ENCODE assay signal across 1 cellular context in the genomic region with DNA sequence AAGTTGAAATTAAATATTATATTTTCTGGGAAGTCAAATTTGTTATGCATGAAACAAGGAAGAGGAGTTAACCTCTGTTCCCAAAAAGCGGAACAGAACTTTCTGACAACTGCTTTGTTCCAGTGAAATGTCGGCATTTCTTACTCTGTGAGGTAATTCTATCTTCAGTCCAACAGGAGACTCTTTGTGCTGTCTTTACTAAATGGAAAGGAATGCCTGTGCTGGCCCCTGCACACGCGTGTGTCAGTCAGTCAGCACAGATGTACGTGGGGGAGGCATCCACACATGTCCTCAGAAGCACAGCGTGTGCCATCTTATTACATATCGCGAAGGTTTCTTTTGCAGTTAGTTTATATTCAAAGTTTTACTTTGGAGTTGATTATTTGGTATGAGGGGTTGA.
TF ChIP-seq lines count a peak whose summit lies in the region.

No MANE protein-coding gene starts in this region.

TF ChIP-seq in HepG2, 621 proteins besides CTCF, POLR2A, EP300 and RAD21 (continued from another document and continues in another):
- TF ChIP-seq, protein P1, sequence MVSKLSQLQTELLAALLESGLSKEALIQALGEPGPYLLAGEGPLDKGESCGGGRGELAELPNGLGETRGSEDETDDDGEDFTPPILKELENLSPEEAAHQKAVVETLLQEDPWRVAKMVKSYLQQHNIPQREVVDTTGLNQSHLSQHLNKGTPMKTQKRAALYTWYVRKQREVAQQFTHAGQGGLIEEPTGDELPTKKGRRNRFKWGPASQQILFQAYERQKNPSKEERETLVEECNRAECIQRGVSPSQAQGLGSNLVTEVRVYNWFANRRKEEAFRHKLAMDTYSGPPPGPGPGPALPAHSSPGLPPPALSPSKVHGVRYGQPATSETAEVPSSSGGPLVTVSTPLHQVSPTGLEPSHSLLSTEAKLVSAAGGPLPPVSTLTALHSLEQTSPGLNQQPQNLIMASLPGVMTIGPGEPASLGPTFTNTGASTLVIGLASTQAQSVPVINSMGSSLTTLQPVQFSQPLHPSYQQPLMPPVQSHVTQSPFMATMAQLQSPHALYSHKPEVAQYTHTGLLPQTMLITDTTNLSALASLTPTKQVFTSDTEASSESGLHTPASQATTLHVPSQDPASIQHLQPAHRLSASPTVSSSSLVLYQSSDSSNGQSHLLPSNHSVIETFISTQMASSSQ (IDR thresholded peaks at IDR 0.05; ENCODE audit: low read depth) = no peak
- TF ChIP-seq, protein P1 (CRISPR knock-in tag; IDR thresholded peaks at IDR 0.05; ENCODE audit: borderline replicate concordance) = no peak
- TF ChIP-seq, protein P2, sequence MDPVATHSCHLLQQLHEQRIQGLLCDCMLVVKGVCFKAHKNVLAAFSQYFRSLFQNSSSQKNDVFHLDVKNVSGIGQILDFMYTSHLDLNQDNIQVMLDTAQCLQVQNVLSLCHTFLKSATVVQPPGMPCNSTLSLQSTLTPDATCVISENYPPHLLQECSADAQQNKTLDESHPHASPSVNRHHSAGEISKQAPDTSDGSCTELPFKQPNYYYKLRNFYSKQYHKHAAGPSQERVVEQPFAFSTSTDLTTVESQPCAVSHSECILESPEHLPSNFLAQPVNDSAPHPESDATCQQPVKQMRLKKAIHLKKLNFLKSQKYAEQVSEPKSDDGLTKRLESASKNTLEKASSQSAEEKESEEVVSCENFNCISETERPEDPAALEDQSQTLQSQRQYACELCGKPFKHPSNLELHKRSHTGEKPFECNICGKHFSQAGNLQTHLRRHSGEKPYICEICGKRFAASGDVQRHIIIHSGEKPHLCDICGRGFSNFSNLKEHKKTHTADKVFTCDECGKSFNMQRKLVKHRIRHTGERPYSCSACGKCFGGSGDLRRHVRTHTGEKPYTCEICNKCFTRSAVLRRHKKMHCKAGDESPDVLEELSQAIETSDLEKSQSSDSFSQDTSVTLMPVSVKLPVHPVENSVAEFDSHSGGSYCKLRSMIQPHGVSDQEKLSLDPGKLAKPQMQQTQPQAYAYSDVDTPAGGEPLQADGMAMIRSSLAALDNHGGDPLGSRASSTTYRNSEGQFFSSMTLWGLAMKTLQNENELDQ (CRISPR knock-in tag; IDR thresholded peaks at IDR 0.05; ENCODE audit: borderline replicate concordance) = no peak
- TF ChIP-seq THAP11 (CRISPR knock-in tag; IDR thresholded peaks at IDR 0.05) (no peak), NCOA5 (CRISPR knock-in tag; IDR thresholded peaks at IDR 0.05) (no peak), ZNF557 (CRISPR knock-in tag; IDR thresholded peaks at IDR 0.05) (no peak), ZNF678 (CRISPR knock-in tag; IDR thresholded peaks at IDR 0.05) (no peak), RBM22 (optimal IDR thresholded peaks at IDR 0.05; ENCODE audit: low read length) (peak; percentile 37), ZNF543 (CRISPR knock-in tag; IDR thresholded peaks at IDR 0.05) (no peak), ATF1 (CRISPR knock-in tag; IDR thresholded peaks at IDR 0.05) (no peak), ZSCAN21 (CRISPR knock-in tag; IDR thresholded peaks at IDR 0.05; ENCODE audit: borderline replicate concordance) (no peak), ZNF839 (CRISPR knock-in tag; IDR thresholded peaks at IDR 0.05; ENCODE audit: borderline replicate concordance) (no peak), FOXJ3 (CRISPR knock-in tag; IDR thresholded peaks at IDR 0.05; ENCODE audit: borderline replicate concordance) (no peak), ZFP90 (CRISPR knock-in tag; IDR thresholded peaks at IDR 0.05; ENCODE audit: borderline replicate concordance) (no peak), MAFK (conservative IDR thresholded peaks at IDR 0.05 in 1 of 2, IDR thresholded peaks at IDR 0.05 in 1 of 2; ENCODE audit: low read length in 2 of 2) (no peak), ERF (CRISPR knock-in tag; IDR thresholded peaks at IDR 0.05) (no peak), NCOA2 (CRISPR knock-in tag; IDR thresholded peaks at IDR 0.05) (no peak), NKX3-1 (CRISPR knock-in tag; IDR thresholded peaks at IDR 0.05) (no peak), ATM (IDR thresholded peaks at IDR 0.05; ENCODE audit: borderline replicate concordance) (no peak), ZNF354B (CRISPR knock-in tag; IDR thresholded peaks at IDR 0.05) (no peak), SCMH1 (CRISPR knock-in tag; IDR thresholded peaks at IDR 0.05; ENCODE audit: borderline replicate concordance) (no peak), ZNF232 (CRISPR knock-in tag; IDR thresholded peaks at IDR 0.05; ENCODE audit: borderline replicate concordance) (no peak), NCOR1 (IDR thresholded peaks at IDR 0.05; ENCODE audit: borderline replicate concordance, low read length) (no peak), FOSL1 (CRISPR knock-in tag; IDR thresholded peaks at IDR 0.05; ENCODE audit: borderline replicate concordance) (no peak), HNRNPLL (IDR thresholded peaks at IDR 0.05; ENCODE audit: low read depth, low read length, poor library complexity, severe bottlenecking) (no peak), TSC22D2 (CRISPR knock-in tag; IDR thresholded peaks at IDR 0.05; ENCODE audit: borderline replicate concordance) (no peak), ZNF709 (CRISPR knock-in tag; IDR thresholded peaks at IDR 0.05) (no peak), ZNF451 (CRISPR knock-in tag; IDR thresholded peaks at IDR 0.05) (no peak), ZNF792 (CRISPR knock-in tag; IDR thresholded peaks at IDR 0.05) (no peak), ATRX (CRISPR knock-in tag; IDR thresholded peaks at IDR 0.05; ENCODE audit: borderline replicate concordance) (no peak), ZNF781 (CRISPR knock-in tag; IDR thresholded peaks at IDR 0.05; ENCODE audit: borderline replicate concordance, not compliant biosample characterization) (no peak), CREM (IDR thresholded peaks at IDR 0.05) (no peak; the same call in 1 of the 2 replicates), CREM (CRISPR knock-in tag; IDR thresholded peaks at IDR 0.05) (no peak), HOXA3 (CRISPR knock-in tag; IDR thresholded peaks at IDR 0.05) (peak; percentile 20; the same call in 1 of the 2 replicates), ZBTB38 (CRISPR knock-in tag; IDR thresholded peaks at IDR 0.05) (peak; percentile 83), ZNF83 (CRISPR knock-in tag; IDR thresholded peaks at IDR 0.05; ENCODE audit: borderline replicate concordance) (no peak), ZNF782 (CRISPR knock-in tag; IDR thresholded peaks at IDR 0.05; ENCODE audit: borderline replicate concordance) (no peak), FIP1L1 (IDR thresholded peaks at IDR 0.05; ENCODE audit: borderline replicate concordance, insufficient read depth, low read depth, low read length) (no peak), SOX13 (IDR thresholded peaks at IDR 0.05) (no peak), SOX13 (CRISPR knock-in tag; conservative IDR thresholded peaks at IDR 0.05 in 1 of 2, IDR thresholded peaks at IDR 0.05 in 1 of 2) (peak in 1 of 2 experiments; percentile 30; a peak in 1 of 4 replicates), FLYWCH1 (CRISPR knock-in tag; IDR thresholded peaks at IDR 0.05) (no peak), GATAD2A (CRISPR knock-in tag; IDR thresholded peaks at IDR 0.05) (peak; percentile 31; the same call in 1 of the 2 replicates), XBP1 (CRISPR knock-in tag; IDR thresholded peaks at IDR 0.05) (no peak), NCOA1 (CRISPR knock-in tag; IDR thresholded peaks at IDR 0.05) (no peak), MXI1 (IDR thresholded peaks at IDR 0.05; ENCODE audit: borderline replicate concordance, low read depth, low read length) (0 out of 3 replicates have a peak, but pooled peaks have one; percentile 21), PHF20 (CRISPR knock-in tag; IDR thresholded peaks at IDR 0.05) (no peak), MAFF (IDR thresholded peaks at IDR 0.05; ENCODE audit: low read depth, low read length) (no peak), PLRG1 (conservative IDR thresholded peaks at IDR 0.05) (no peak), SIX4 (CRISPR knock-in tag; IDR thresholded peaks at IDR 0.05) (no peak), ZNF703 (CRISPR knock-in tag; IDR thresholded peaks at IDR 0.05; ENCODE audit: borderline replicate concordance) (no peak), SRSF4 (IDR thresholded peaks at IDR 0.05; ENCODE audit: low read depth, low read length, poor library complexity, severe bottlenecking) (no peak)
- TF ChIP-seq, protein P3, sequence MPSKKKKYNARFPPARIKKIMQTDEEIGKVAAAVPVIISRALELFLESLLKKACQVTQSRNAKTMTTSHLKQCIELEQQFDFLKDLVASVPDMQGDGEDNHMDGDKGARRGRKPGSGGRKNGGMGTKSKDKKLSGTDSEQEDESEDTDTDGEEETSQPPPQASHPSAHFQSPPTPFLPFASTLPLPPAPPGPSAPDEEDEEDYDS (CRISPR knock-in tag; IDR thresholded peaks at IDR 0.05) = no peak
- TF ChIP-seq, protein P4, sequence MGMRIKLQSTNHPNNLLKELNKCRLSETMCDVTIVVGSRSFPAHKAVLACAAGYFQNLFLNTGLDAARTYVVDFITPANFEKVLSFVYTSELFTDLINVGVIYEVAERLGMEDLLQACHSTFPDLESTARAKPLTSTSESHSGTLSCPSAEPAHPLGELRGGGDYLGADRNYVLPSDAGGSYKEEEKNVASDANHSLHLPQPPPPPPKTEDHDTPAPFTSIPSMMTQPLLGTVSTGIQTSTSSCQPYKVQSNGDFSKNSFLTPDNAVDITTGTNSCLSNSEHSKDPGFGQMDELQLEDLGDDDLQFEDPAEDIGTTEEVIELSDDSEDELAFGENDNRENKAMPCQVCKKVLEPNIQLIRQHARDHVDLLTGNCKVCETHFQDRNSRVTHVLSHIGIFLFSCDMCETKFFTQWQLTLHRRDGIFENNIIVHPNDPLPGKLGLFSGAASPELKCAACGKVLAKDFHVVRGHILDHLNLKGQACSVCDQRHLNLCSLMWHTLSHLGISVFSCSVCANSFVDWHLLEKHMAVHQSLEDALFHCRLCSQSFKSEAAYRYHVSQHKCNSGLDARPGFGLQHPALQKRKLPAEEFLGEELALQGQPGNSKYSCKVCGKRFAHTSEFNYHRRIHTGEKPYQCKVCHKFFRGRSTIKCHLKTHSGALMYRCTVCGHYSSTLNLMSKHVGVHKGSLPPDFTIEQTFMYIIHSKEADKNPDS (CRISPR knock-in tag; IDR thresholded peaks at IDR 0.05) = no peak
- TF ChIP-seq, protein P5, sequence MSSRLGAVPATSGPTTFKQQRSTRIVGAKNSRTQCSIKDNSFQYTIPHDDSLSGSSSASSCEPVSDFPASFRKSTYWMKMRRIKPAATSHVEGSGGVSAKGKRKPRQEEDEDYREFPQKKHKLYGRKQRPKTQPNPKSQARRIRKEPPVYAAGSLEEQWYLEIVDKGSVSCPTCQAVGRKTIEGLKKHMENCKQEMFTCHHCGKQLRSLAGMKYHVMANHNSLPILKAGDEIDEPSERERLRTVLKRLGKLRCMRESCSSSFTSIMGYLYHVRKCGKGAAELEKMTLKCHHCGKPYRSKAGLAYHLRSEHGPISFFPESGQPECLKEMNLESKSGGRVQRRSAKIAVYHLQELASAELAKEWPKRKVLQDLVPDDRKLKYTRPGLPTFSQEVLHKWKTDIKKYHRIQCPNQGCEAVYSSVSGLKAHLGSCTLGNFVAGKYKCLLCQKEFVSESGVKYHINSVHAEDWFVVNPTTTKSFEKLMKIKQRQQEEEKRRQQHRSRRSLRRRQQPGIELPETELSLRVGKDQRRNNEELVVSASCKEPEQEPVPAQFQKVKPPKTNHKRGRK (CRISPR knock-in tag; IDR thresholded peaks at IDR 0.05) = no peak
- TF ChIP-seq, protein P6, sequence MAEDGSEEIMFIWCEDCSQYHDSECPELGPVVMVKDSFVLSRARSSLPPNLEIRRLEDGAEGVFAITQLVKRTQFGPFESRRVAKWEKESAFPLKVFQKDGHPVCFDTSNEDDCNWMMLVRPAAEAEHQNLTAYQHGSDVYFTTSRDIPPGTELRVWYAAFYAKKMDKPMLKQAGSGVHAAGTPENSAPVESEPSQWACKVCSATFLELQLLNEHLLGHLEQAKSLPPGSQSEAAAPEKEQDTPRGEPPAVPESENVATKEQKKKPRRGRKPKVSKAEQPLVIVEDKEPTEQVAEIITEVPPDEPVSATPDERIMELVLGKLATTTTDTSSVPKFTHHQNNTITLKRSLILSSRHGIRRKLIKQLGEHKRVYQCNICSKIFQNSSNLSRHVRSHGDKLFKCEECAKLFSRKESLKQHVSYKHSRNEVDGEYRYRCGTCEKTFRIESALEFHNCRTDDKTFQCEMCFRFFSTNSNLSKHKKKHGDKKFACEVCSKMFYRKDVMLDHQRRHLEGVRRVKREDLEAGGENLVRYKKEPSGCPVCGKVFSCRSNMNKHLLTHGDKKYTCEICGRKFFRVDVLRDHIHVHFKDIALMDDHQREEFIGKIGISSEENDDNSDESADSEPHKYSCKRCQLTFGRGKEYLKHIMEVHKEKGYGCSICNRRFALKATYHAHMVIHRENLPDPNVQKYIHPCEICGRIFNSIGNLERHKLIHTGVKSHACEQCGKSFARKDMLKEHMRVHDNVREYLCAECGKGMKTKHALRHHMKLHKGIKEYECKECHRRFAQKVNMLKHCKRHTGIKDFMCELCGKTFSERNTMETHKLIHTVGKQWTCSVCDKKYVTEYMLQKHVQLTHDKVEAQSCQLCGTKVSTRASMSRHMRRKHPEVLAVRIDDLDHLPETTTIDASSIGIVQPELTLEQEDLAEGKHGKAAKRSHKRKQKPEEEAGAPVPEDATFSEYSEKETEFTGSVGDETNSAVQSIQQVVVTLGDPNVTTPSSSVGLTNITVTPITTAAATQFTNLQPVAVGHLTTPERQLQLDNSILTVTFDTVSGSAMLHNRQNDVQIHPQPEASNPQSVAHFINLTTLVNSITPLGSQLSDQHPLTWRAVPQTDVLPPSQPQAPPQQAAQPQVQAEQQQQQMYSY (CRISPR knock-in tag; IDR thresholded peaks at IDR 0.05) = no peak
- TF ChIP-seq, protein P7, sequence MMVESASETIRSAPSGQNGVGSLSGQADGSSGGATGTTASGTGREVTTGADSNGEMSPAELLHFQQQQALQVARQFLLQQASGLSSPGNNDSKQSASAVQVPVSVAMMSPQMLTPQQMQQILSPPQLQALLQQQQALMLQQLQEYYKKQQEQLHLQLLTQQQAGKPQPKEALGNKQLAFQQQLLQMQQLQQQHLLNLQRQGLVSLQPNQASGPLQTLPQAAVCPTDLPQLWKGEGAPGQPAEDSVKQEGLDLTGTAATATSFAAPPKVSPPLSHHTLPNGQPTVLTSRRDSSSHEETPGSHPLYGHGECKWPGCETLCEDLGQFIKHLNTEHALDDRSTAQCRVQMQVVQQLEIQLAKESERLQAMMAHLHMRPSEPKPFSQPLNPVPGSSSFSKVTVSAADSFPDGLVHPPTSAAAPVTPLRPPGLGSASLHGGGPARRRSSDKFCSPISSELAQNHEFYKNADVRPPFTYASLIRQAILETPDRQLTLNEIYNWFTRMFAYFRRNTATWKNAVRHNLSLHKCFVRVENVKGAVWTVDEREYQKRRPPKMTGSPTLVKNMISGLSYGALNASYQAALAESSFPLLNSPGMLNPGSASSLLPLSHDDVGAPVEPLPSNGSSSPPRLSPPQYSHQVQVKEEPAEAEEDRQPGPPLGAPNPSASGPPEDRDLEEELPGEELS (CRISPR knock-in tag; IDR thresholded peaks at IDR 0.05) = no peak
